ENCODE assay signal across 9 cellular contexts in genomic region chr6:31689249-31690110, GRCh38. TPM values are rescaled to one million over a fixed set of nuclear protein-coding genes. Genes with fewer than 3 reads are reported as not detected.
DNase-seq lines count a peak whose midpoint lies in the region; ATAC-seq and TF ChIP-seq lines count a peak whose summit lies in the region.
"Had no signal": no experiment of that assay in that cellular context is flagged by ENCODE, and none has a peak within 500 bp of the region (broad histone marks: within the 10 kb centered on the region; RNA-seq: fewer than 3 reads in every experiment).

No MANE protein-coding gene starts in this region.

- H3K9me3 ChIP-seq in osteoblast (ENCODE audit: low read depth, low read length), result no peaks in the 10 kb centered on the region
- H3K9me3 ChIP-seq in spleen, result no peaks in the 10 kb centered on the region

- no peak overlapping the region for H3K27ac ChIP-seq in osteoblast (ENCODE audit: low read depth, low read length)
- peak overlapping the region in 2 of 8 donors; percentile 28 to 53 for H3K27ac ChIP-seq in spleen

- no peak overlapping the region for H3K4me2 ChIP-seq in osteoblast (ENCODE audit: insufficient read depth, low read length)

- TF ChIP-seq CTCF in GM06990 (IDR thresholded peaks at IDR 0.05; ENCODE audit: insufficient read depth, low read length, poor library complexity, severe bottlenecking), result peak; percentile 56
- peak; percentile 36 for TF ChIP-seq CTCF in LNCAP (IDR thresholded peaks at IDR 0.05)
- peak; percentile 57 for TF ChIP-seq CTCF in choroid plexus epithelial cell (conservative IDR thresholded peaks at IDR 0.05; ENCODE audit: low read depth, low read length)
- peak; percentile 50 for TF ChIP-seq CTCF in osteoblast (IDR thresholded peaks at IDR 0.05; ENCODE audit: extremely low read depth, low read depth, low read length)
- TF ChIP-seq CTCF in spleen (IDR thresholded peaks at IDR 0.05 in 8 of 11, conservative IDR thresholded peaks at IDR 0.05 in 3 of 11), result peak in 3 of 11 experiments; percentile 5 to 42 (median 13)

- H3K4me3 ChIP-seq in GM06990 (replicated peaks; ENCODE audit: low read depth, low read length) (no peak overlapping the region), choroid plexus epithelial cell (ENCODE audit: low read depth, low read length) (no peak overlapping the region), osteoblast (ENCODE audit: insufficient read depth, low read length) (no peak overlapping the region), spleen (no peak overlapping the region)

- H3K4me1 ChIP-seq in osteoblast (ENCODE audit: insufficient read depth, low read length), result no peaks in the 10 kb centered on the region
- H3K4me1 ChIP-seq in spleen, result peaks cover 0 to 14% (median 9%) of the 10 kb centered on the region in 6 donors

- H3K27me3 ChIP-seq in GM06990 (replicated peaks; ENCODE audit: control insufficient read depth, insufficient read depth, low read length) (no peaks in the 10 kb centered on the region), osteoblast (ENCODE audit: insufficient read depth, low read length) (no peaks in the 10 kb centered on the region), spleen (replicated peaks in 1 of 7) (no peaks in the 10 kb centered on the region)

- peaks cover 45% of the 10 kb centered on the region for H3K36me3 ChIP-seq in GM06990 (ENCODE audit: control insufficient read depth, insufficient read depth, low read length)
- H3K36me3 ChIP-seq in osteoblast (ENCODE audit: insufficient read depth, low read length), result peaks cover 70% of the 10 kb centered on the region
- peaks cover 0 to 100% (median 90%) of the 10 kb centered on the region in 6 donors for H3K36me3 ChIP-seq in spleen

- TF ChIP-seq POLR2A in spleen (IDR thresholded peaks at IDR 0.05), result no peak

- 78 to 83% (median 82%) methylated on average over 9 to 11 of the region's 11 CpGs for WGBS in spleen, 5 donors

- peaks cover 5% of the 10 kb centered on the region for H4K20me1 ChIP-seq in osteoblast (ENCODE audit: insufficient read depth, low read length)

- no peak for ATAC-seq in HG03045 (IDR thresholded peaks at IDR 0.05; ENCODE audit: unreplicated experiment)

- intact Hi-C loops in spleen (cut with DNase I; ENCODE audit: low total_unique reads), result no loop called here

- H3K79me2 ChIP-seq in osteoblast (ENCODE audit: insufficient read depth, low read length), result no peaks in the 10 kb centered on the region

- DNase-seq in GM06990 (ENCODE audit: extremely low read depth, insufficient read length) (no peak), choroid plexus epithelial cell (ENCODE audit: low read depth) (no peak), osteoblast (ENCODE audit: insufficient read length, low spot score, missing footprints) (no peak), spleen (no peak), NK-92 (lab: John Stamatoyannopoulos, UW; ENCODE audit: unreplicated experiment) (no peak), NCI-H2029 treated with DMSO at 0.1 percent for 48 hours (lab: John Stamatoyannopoulos, UW) (no peak)
- DNase-seq: NCI-H2029 had no signal

- H2AFZ ChIP-seq in osteoblast (ENCODE audit: low read length), result no peak overlapping the region

RNA-seq across cellular contexts. Expression of gene LY6G5C, which starts 8.6 kb away (rescaled TPM):
- total RNA-seq in osteoblast (0.59 and 0.72 TPM in 2 replicates), spleen (1 to 10 TPM; 3.3 to 7.9 (median 5.8) TPM)
- polyA plus RNA-seq in spleen, result 1 to 10 TPM; 3.3 to 4.3 (median 3.5) TPM

RNA-seq across cellular contexts. Expression of gene ABHD16A, which starts 13.6 kb away (rescaled TPM):
- total RNA-seq in osteoblast (41.0 and 43.4 TPM in 2 replicates), spleen (10 to 100 TPM; 55.8 to 80.7 (median 71.1) TPM)
- polyA plus RNA-seq in spleen, result 10 to 100 TPM; 30.2 to 42.3 (median 34.4) TPM

RNA-seq across cellular contexts. Expression of gene LY6G6F, which starts 17.2 kb away (rescaled TPM):
- total RNA-seq in osteoblast (not detected in 2 replicates), spleen (1 to 10 TPM; 1.6 to 4.9 (median 2.2) TPM)
- under 1 TPM; 0.11 to 0.68 (median 0.35) TPM for polyA plus RNA-seq in spleen

RNA-seq across cellular contexts. Expression of gene LY6G5B, which starts 19.7 kb away (rescaled TPM):
- total RNA-seq in osteoblast (4.1 and 5.4 TPM in 2 replicates), spleen (10 to 100 TPM; 11.0 to 25.3 (median 16.3) TPM)
- 1 to 10 TPM; 3.0 to 5.8 (median 3.7) TPM for polyA plus RNA-seq in spleen

RNA-seq across cellular contexts. Expression of gene CSNK2B, which starts 23.6 kb away (rescaled TPM):
- total RNA-seq in osteoblast, result 124 and 150 TPM in 2 replicates
- total RNA-seq in spleen, result 100 to 1,000 TPM; 122 to 294 (median 150) TPM
- polyA plus RNA-seq in spleen, result 100 to 1,000 TPM; 132 to 163 (median 139) TPM
